ENCODE assay signal across 12 cellular contexts in genomic region chr3:29922990-29923746, GRCh38.
DNase-seq lines count a peak whose midpoint lies in the region; ATAC-seq and TF ChIP-seq lines count a peak whose summit lies in the region.
"Had no signal": no experiment of that assay in that cellular context is flagged by ENCODE, and none has a peak within 500 bp of the region (broad histone marks: within the 10 kb centered on the region; RNA-seq: fewer than 3 reads in every experiment).

No MANE protein-coding gene starts in this region.

- no peak overlapping the region for H3K27ac ChIP-seq in neural progenitor cell

- no peak for TF ChIP-seq CTCF in neural progenitor cell (IDR thresholded peaks at IDR 0.05)

- H3K27me3 Mint-ChIP-seq in neural progenitor cell (ENCODE audit: insufficient read depth, low read depth): peaks cover 4% of the 10 kb centered on the region

- in situ Hi-C loops in KBM-7 (cut with MboI; ENCODE audit: low pct_unique_long_range_greater_than_20kb, low sequenced_read_pairs): no loop called here

- no peak overlapping the region for H2AFZ ChIP-seq in neural progenitor cell (replicated peaks)

- no peaks in the 10 kb centered on the region for H3K36me3 Mint-ChIP-seq in neural progenitor cell

- intact Hi-C loops in left colon (cut with DNase I, micrococcal nuclease): no loop called here

- H3K9ac ChIP-seq in neural progenitor cell: no peak overlapping the region

- H3K27ac Mint-ChIP-seq in neural progenitor cell: no peak overlapping the region
- H3K27ac Mint-ChIP-seq: T-helper 17 cell had no signal

- no peaks in the 10 kb centered on the region for H3K4me1 ChIP-seq in neural progenitor cell

- H3K9me3 ChIP-seq in neural progenitor cell (ENCODE audit: low read depth): no peaks in the 10 kb centered on the region

- no peaks in the 10 kb centered on the region for H3K27me3 ChIP-seq in neural progenitor cell

- peaks cover 16% of the 10 kb centered on the region for H3K4me1 Mint-ChIP-seq in neural progenitor cell
- H3K4me1 Mint-ChIP-seq: T-helper 17 cell had no signal

- H3K4me2 ChIP-seq in neural progenitor cell: no peak overlapping the region

- no peaks in the 10 kb centered on the region for H3K36me3 ChIP-seq in neural progenitor cell

- H3K79me2 ChIP-seq in neural progenitor cell (ENCODE audit: low read depth): no peaks in the 10 kb centered on the region

- no peaks in the 10 kb centered on the region for H3F3A ChIP-seq in neural progenitor cell (ENCODE audit: low read depth)

- H3K9me3 Mint-ChIP-seq in neural progenitor cell: no peaks in the 10 kb centered on the region

- H3K4me3 ChIP-seq in neural progenitor cell: no peak overlapping the region

- no peaks in the 10 kb centered on the region for H4K20me1 ChIP-seq in neural progenitor cell (ENCODE audit: low read depth)

- DNase-seq in A172 (ENCODE audit: low spot score) (peak; percentile 85), HuH-7 (ENCODE audit: low spot score) (peak; percentile 30), dedifferentiated amniotic fluid mesenchymal stem cell (ENCODE audit: extremely low spot score) (peak; percentile 84), left colon (no peak), KBM-7 (no peak), neural progenitor cell (ENCODE audit: low spot score) (no peak)
- DNase-seq in central memory CD4-positive, alpha-beta T cell: no peak
- DNase-seq: activated effector memory CD4-positive, alpha-beta T cell treated with Interleukin-2 at 50 U/mL for 16 hours; NCI-H1417; stimulated activated CD4-positive, alpha-beta T cell treated with anti-CD3 and anti-CD28 coated beads, Interleukin-15, amount 100 ng/mL, for 24 hours; T-helper 17 cell had no signal

- no peak overlapping the region for H3K4me3 Mint-ChIP-seq in neural progenitor cell
- H3K4me3 Mint-ChIP-seq: T-helper 17 cell had no signal

- ATAC-seq in left colon (peak; percentile 24), HG02852 (IDR thresholded peaks at IDR 0.05; ENCODE audit: unreplicated experiment) (no peak)
- ATAC-seq: T-helper 17 cell had no signal

Comparison
In these comparisons a context has a peak if more than half of its experiments do, and no peak if none do; other contexts are left out.
1. DNase-seq: peak in A172 (single experiment), HuH-7 (single experiment) and dedifferentiated amniotic fluid mesenchymal stem cell (single experiment); none in left colon (0 of 2), central memory CD4-positive, alpha-beta T cell (single experiment), KBM-7 (single experiment) and neural progenitor cell (single experiment).